12 cellular contexts compared by ENCODE assay signal in the genomic region with DNA sequence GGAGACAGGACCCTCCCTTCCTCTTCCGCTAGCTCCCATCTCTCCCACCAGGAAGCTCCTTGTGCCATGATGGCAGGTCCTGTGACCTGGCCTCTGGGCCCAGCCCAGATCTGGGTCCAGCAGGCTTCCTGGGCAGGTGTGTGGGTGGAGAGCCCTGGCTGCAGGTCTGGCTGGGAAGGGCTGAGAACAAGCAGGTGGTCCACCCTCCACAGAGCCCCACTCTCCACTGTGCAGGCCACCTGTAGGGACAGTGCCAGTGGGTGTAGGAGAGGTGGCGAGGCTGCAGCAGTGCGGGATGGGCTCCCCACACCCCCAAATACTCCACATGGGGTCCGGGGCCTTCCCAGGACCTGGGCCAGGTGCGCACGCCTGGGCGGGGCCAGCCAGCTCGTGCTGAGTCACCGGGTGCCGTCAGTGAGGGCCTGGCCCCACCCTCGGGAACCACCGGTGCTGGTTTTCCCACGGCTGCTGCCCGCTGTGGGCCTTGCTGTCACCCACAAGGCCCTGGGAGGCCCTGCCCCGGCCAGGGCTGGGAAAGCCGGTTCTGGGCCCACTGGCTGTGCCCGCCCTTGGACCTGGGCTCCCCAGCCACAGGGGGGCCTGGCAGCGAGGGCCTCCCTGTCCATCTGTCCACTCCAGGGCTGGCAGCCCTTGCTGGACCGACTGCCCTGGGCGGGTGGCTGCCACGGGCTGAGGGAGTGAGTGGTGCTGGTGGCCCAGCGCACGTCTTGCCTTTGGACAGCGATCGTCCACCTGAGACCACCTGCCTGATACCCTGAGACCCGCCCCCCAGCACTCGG. TPM values are rescaled to one million over a fixed set of nuclear protein-coding genes. Genes with fewer than 3 reads are reported as not detected.
DNase-seq lines count a peak whose midpoint lies in the region; ATAC-seq and TF ChIP-seq lines count a peak whose summit lies in the region.
"Had no signal": no experiment of that assay in that cellular context is flagged by ENCODE, and none has a peak within 500 bp of the region (broad histone marks: within the 10 kb centered on the region; RNA-seq: fewer than 3 reads in every experiment).

No MANE protein-coding gene starts in this region.

- no peaks in the 10 kb centered on the region for H3K9me3 ChIP-seq in ovary
- H3K9me3 ChIP-seq in CD4-positive, alpha-beta memory T cell (ENCODE audit: control insufficient read depth in 1 of 2, low read length in 2 of 2), result no peaks in the 10 kb centered on the region

- TF ChIP-seq EP300 in ovary (IDR thresholded peaks at IDR 0.05), result no peak

- H3K27me3 Mint-ChIP-seq in chondrocyte (ENCODE audit: low read depth), result no peaks in the 10 kb centered on the region
- H3K27me3 Mint-ChIP-seq in CD4-positive, alpha-beta memory T cell, result no peaks in the 10 kb centered on the region

- H3K4me3 Mint-ChIP-seq in chondrocyte (ENCODE audit: unreplicated experiment), result no peak overlapping the region
- H3K4me3 Mint-ChIP-seq in CD4-positive, alpha-beta memory T cell, result no peak overlapping the region
- H3K4me3 Mint-ChIP-seq: nephron progenitor cell; stimulated activated naive CD8-positive, alpha-beta T cell treated with anti-CD3 and anti-CD28 coated beads, Interleukin-15, amount 100 ng/mL, for 72 hours had no signal

- POLR2A ChIA-PET in CD4-positive, alpha-beta memory T cell (lab: Charles Lee; ENCODE audit: partially characterized antibody), result no interaction called here

- H3K4me1 Mint-ChIP-seq in chondrocyte (ENCODE audit: low read depth), result no peaks in the 10 kb centered on the region
- H3K4me1 Mint-ChIP-seq in CD4-positive, alpha-beta memory T cell, result peaks cover 0 to 5% (median 0%) of the 10 kb centered on the region in 4 donors

- H3K36me3 ChIP-seq in ovary, result no peaks in the 10 kb centered on the region
- H3K36me3 ChIP-seq in CD4-positive, alpha-beta memory T cell (ENCODE audit: insufficient read depth, low read length), result no peaks in the 10 kb centered on the region

- H3K36me3 Mint-ChIP-seq in chondrocyte (ENCODE audit: low read depth), result no peaks in the 10 kb centered on the region
- no peaks in the 10 kb centered on the region for H3K36me3 Mint-ChIP-seq in CD4-positive, alpha-beta memory T cell

- ATAC-seq in GM21423 (IDR thresholded peaks at IDR 0.05; ENCODE audit: unreplicated experiment), result no peak
- ATAC-seq: stimulated activated naive CD8-positive, alpha-beta T cell treated with anti-CD3 and anti-CD28 coated beads, Interleukin-15, amount 100 ng/mL, for 72 hours had no signal

- H3K27ac ChIP-seq in ovary, result no peak overlapping the region
- H3K27ac ChIP-seq in CD4-positive, alpha-beta memory T cell (ENCODE audit: low read depth, low read length), result no peak overlapping the region
- H3K27ac ChIP-seq: VCaP had no signal

- TF ChIP-seq POLR2A in ovary (IDR thresholded peaks at IDR 0.05), result no peak

- no peak overlapping the region for H3K4me3 ChIP-seq in ovary
- H3K4me3 ChIP-seq in CD4-positive, alpha-beta memory T cell (ENCODE audit: low read length in 2 of 2), result no peak overlapping the region

- no peak overlapping the region for H3K27ac Mint-ChIP-seq in chondrocyte (ENCODE audit: unreplicated experiment)
- H3K27ac Mint-ChIP-seq in CD4-positive, alpha-beta memory T cell, result no peak overlapping the region
- H3K27ac Mint-ChIP-seq: nephron progenitor cell; stimulated activated naive CD8-positive, alpha-beta T cell treated with anti-CD3 and anti-CD28 coated beads, Interleukin-15, amount 100 ng/mL, for 72 hours had no signal

- DNase-seq in DMS53 (lab: John Stamatoyannopoulos, UW) (peak; percentile 98), LoVo (ENCODE audit: low spot score) (peak; percentile 88), chondrocyte (ENCODE audit: low spot score) (peak; percentile 94), ovary (peak in 3 of 5 donors; percentile 10 to 39 (median 26)), GM13977 (ENCODE audit: low spot score) (no peak)
- no peak for DNase-seq in CD4-positive, alpha-beta memory T cell
- DNase-seq in stimulated activated naive CD4-positive, alpha-beta T cell (lab: John Stamatoyannopoulos, UW), result no peak
- DNase-seq: KG1, nephron progenitor cell had no signal

- CTCF ChIA-PET in CD4-positive, alpha-beta memory T cell (lab: Charles Lee; ENCODE audit: partially characterized antibody), result no interaction called here

- no peaks in the 10 kb centered on the region for H3K27me3 ChIP-seq in ovary
- no peaks in the 10 kb centered on the region for H3K27me3 ChIP-seq in CD4-positive, alpha-beta memory T cell (ENCODE audit: insufficient read depth, low read length)

- intact Hi-C loops in ovary (cut with DNase I), result no loop called here
- intact Hi-C loops in CD4-positive, alpha-beta memory T cell (cut with micrococcal nuclease), result no loop called here

- H3K4me1 ChIP-seq in ovary (ENCODE audit: insufficient read depth), result peaks cover 10% of the 10 kb centered on the region
- H3K4me1 ChIP-seq in CD4-positive, alpha-beta memory T cell (ENCODE audit: insufficient read depth, low read length), result peaks cover under 1% of the 10 kb centered on the region

- WGBS in ovary, 3 donors, result 67 to 74% (median 69%) methylated on average over 23 to 27 of the region's 27 CpGs

- TF ChIP-seq CTCF in chondrocyte (IDR thresholded peaks at IDR 0.05), result no peak
- TF ChIP-seq CTCF in ovary (IDR thresholded peaks at IDR 0.05), result no peak
- no peak for TF ChIP-seq CTCF in GM13977 (IDR thresholded peaks at IDR 0.05; ENCODE audit: extremely low read depth, insufficient read depth, missing control alignments)

- H3K9me3 Mint-ChIP-seq in chondrocyte (ENCODE audit: low read depth), result no peaks in the 10 kb centered on the region
- H3K9me3 Mint-ChIP-seq in CD4-positive, alpha-beta memory T cell, result no peaks in the 10 kb centered on the region
- H3K9me3 Mint-ChIP-seq: nephron progenitor cell; stimulated activated naive CD8-positive, alpha-beta T cell treated with anti-CD3 and anti-CD28 coated beads, Interleukin-15, amount 100 ng/mL, for 72 hours had no signal

- in situ Hi-C loops in GM13977 (cut with MboI; ENCODE audit: low pct_unique_long_range_greater_than_20kb, low sequenced_read_pairs, unreplicated experiment), result no loop called here

RNA-seq across cellular contexts. Expression of gene NRARP, which starts 9.3 kb away (rescaled TPM):
- total RNA-seq in chondrocyte (0.39 to 6.9 TPM (median 6.7 TPM) in 3 replicates), ovary (10 to 100 TPM in 1 of 7 donors, 1 to 10 TPM in 6; 1.3 to 13.8 (median 4.6) TPM)
- 1 to 10 TPM; 2.6 to 3.4 TPM for polyA plus RNA-seq in ovary
- total RNA-seq in CD4-positive, alpha-beta memory T cell, result under 1 TPM; 0.25 to 0.29 TPM
- not detected for polyA plus RNA-seq in CD4-positive, alpha-beta memory T cell

RNA-seq across cellular contexts. Expression of gene TOR4A, which starts 33.8 kb away (rescaled TPM):
- total RNA-seq in chondrocyte (0.85 to 3.5 TPM (median 3.4 TPM) in 3 replicates), ovary (10 to 100 TPM in 4 of 7 donors, 1 to 10 TPM in 3; 6.4 to 16.3 (median 11.2) TPM)
- polyA plus RNA-seq in ovary, result 1 to 10 TPM in 1 of 2 donors, under 1 TPM in 1; 0.85 to 5.3 TPM
- 1 to 10 TPM; 2.1 TPM for total RNA-seq in CD4-positive, alpha-beta memory T cell
- polyA plus RNA-seq in CD4-positive, alpha-beta memory T cell, result under 1 TPM; 0.46 to 0.78 TPM

RNA-seq across cellular contexts. Expression of gene NELFB, which starts 56.2 kb away (rescaled TPM):
- total RNA-seq in chondrocyte (48.0 to 55.1 TPM (median 52.4 TPM) in 3 replicates), ovary (10 to 100 TPM; 20.3 to 56.6 (median 44.5) TPM)
- 10 to 100 TPM; 10.9 to 50.8 TPM for polyA plus RNA-seq in ovary
- 10 to 100 TPM; 44.3 to 44.9 TPM for total RNA-seq in CD4-positive, alpha-beta memory T cell
- 10 to 100 TPM; 28.3 to 28.7 TPM for polyA plus RNA-seq in CD4-positive, alpha-beta memory T cell

Comparison
In these comparisons a context has a peak if more than half of its experiments do, and no peak if none do; other contexts are left out.
1. DNase-seq: peak in DMS53 (single experiment), LoVo (single experiment), chondrocyte (single experiment) and ovary (3 of 5); none in GM13977 (single experiment), CD4-positive, alpha-beta memory T cell (0 of 5) and stimulated activated naive CD4-positive, alpha-beta T cell (0 of 6).